ENCODE assay signal across 14 cellular contexts in the genomic region with DNA sequence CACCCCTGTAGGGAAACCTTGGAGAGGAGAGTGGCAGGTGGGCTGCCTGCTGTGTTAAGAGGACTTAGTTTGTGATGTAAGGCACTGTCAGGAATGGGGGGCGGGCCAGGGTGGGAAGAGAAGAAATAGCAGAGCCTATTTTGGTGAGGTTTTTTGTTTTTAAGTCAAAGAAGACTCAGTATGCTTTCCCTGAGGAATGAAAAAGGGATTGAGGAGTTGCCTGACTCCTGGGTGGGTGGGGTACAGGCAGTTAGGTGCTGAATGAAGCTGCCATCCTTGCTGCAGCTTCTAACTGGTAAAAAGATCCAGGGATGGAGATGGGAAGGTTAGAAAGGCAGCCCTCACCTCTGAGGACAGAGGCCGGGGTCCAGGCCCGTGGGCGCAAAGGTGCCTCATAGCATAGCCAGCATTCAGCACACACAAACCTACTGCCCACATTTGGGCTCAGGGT. TPM values are rescaled to one million over a fixed set of nuclear protein-coding genes. Genes with fewer than 3 reads are reported as not detected.
DNase-seq lines count a peak whose midpoint lies in the region; ATAC-seq, FAIRE-seq and TF ChIP-seq lines count a peak whose summit lies in the region.
"Had no signal": no experiment of that assay in that cellular context is flagged by ENCODE, and none has a peak within 500 bp of the region (broad histone marks: within the 10 kb centered on the region; RNA-seq: fewer than 3 reads in every experiment).

No MANE protein-coding gene starts in this region.

- TF ChIP-seq CTCF in mammary epithelial cell (conservative IDR thresholded peaks at IDR 0.05 in 1 of 2, IDR thresholded peaks at IDR 0.05 in 1 of 2; ENCODE audit: extremely low read depth in 1 of 2, insufficient read depth in 1 of 2, low read depth in 1 of 2, low read length in 2 of 2) (no peak), neural progenitor cell (IDR thresholded peaks at IDR 0.05) (no peak), transverse colon (IDR thresholded peaks at IDR 0.05) (no peak)

- WGBS in mammary epithelial cell (ENCODE audit: low coverage, missing lambda C conversion rate): 13% methylated on average over 3 of the region's 4 CpGs
- WGBS in transverse colon (ENCODE audit: low coverage in 1 of 2), 2 donors: 71 to 96% methylated on average over 1 to 4 of the region's 4 CpGs
- WGBS in small intestine, 3 donors: 90 to 100% (median 98%) methylated on average over 4 of the region's 4 CpGs

- CTCF ChIA-PET in mammary epithelial cell (lab: Charles Lee; ENCODE audit: low non-redundant PET): interaction anchor here (0.7 kb wide), 1 partner anchor 43 kb away, joined by 3 read pairs; no protein-coding TSS in a partner anchor

- H3K4me3 Mint-ChIP-seq in neural progenitor cell: no peak overlapping the region
- H3K4me3 Mint-ChIP-seq: central memory CD8-positive, alpha-beta T cell; natural killer cell treated with Interleukin-12 subunit alpha and Interleukin-12 subunit beta and Interleukin-15 and Interleukin-18, amount 100 ng/mL, for 72 hours; stimulated activated naive B cell treated with anti-CD40 and anti-IgM and Interleukin-4, amounts not matched to agents 10 μg/mL and 1 μg/mL and 100 μg/mL, for 72 hours; T-helper 17 cell had no signal

- no peak for TF ChIP-seq EP300 in transverse colon (IDR thresholded peaks at IDR 0.05; ENCODE audit: low read depth)

- DNase-seq in activated effector memory CD4-positive, alpha-beta T cell treated with anti-CD3 and anti-CD28 coated beads, Interleukin-2, amount 50 U/mL, for 16 hours: peak; percentile 47
- DNase-seq in activated effector memory CD4-positive, alpha-beta T cell treated with Interleukin-2 at 50 U/mL for 16 hours: no peak
- DNase-seq in mammary epithelial cell (no peak), neural progenitor cell (ENCODE audit: low spot score) (no peak), transverse colon (no peak), small intestine (no peak)
- DNase-seq in stimulated activated CD4-positive, alpha-beta T cell treated with anti-CD3 and anti-CD28 coated beads, Interleukin-12 subunit alpha, Interleukin-12 subunit beta, amount 100 ng/mL, for 4 hours: no peak
- DNase-seq: DMS53; Kasumi-1; stimulated activated naive B cell treated with anti-CD40 and anti-IgM and Interleukin-4, amounts not matched to agents 10 μg/mL and 1 μg/mL and 100 μg/mL, for 72 hours had no signal

- peaks cover 2% of the 10 kb centered on the region for H3K9me3 Mint-ChIP-seq in neural progenitor cell
- H3K9me3 Mint-ChIP-seq: central memory CD8-positive, alpha-beta T cell; natural killer cell treated with Interleukin-12 subunit alpha and Interleukin-12 subunit beta and Interleukin-15 and Interleukin-18, amount 100 ng/mL, for 72 hours; stimulated activated naive B cell treated with anti-CD40 and anti-IgM and Interleukin-4, amounts not matched to agents 10 μg/mL and 1 μg/mL and 100 μg/mL, for 72 hours had no signal

- BruUV-seq in mammary epithelial cell (replicated peaks; lab: Mats Ljungman, UMichigan): TSS peak; percentile 26

- H3K9ac ChIP-seq in mammary epithelial cell (ENCODE audit: insufficient read depth, low read length) (no peak overlapping the region), neural progenitor cell (no peak overlapping the region)

- no peak for TF ChIP-seq POLR2A in transverse colon (IDR thresholded peaks at IDR 0.05)

- no peak for ATAC-seq in HG03045 (IDR thresholded peaks at IDR 0.05; ENCODE audit: unreplicated experiment)
- ATAC-seq: natural killer cell treated with Interleukin-12 subunit alpha and Interleukin-12 subunit beta and Interleukin-15 and Interleukin-18, amount 100 ng/mL, for 72 hours; stimulated activated naive B cell treated with anti-CD40 and anti-IgM and Interleukin-4, amounts not matched to agents 10 μg/mL and 1 μg/mL and 100 μg/mL, for 72 hours; T-helper 17 cell had no signal

- in situ Hi-C loops in mammary epithelial cell (cut with MboI; ENCODE audit: low sequenced_read_pairs in 2 of 2) (loop anchor here (5.0 to 10.0 kb wide), 3 partner anchors 50 to 167 kb away; a partner anchor contains a TSS), transverse colon (cut with MboI; ENCODE audit: low pct_ligation_motif_present in 1 of 4, low pct_unique_long_range_greater_than_20kb in 1 of 4, low sequenced_read_pairs in 3 of 4) (loop anchor here (5.0 to 10.0 kb wide), 4 partner anchors 50 to 162 kb away; no protein-coding TSS in a partner anchor)

- FAIRE-seq in small intestine (lab: Jason Lieb, UNC): no peak

- H3K27me3 Mint-ChIP-seq in neural progenitor cell (ENCODE audit: insufficient read depth, low read depth): peaks cover 2% of the 10 kb centered on the region
- H3K27me3 Mint-ChIP-seq: central memory CD8-positive, alpha-beta T cell; natural killer cell treated with Interleukin-12 subunit alpha and Interleukin-12 subunit beta and Interleukin-15 and Interleukin-18, amount 100 ng/mL, for 72 hours; T-helper 17 cell had no signal

- H3K4me1 ChIP-seq in mammary epithelial cell (ENCODE audit: insufficient read depth, low read length) (peaks cover 73% of the 10 kb centered on the region), neural progenitor cell (peaks cover 40% of the 10 kb centered on the region), transverse colon (peaks cover 9 to 34% (median 22%) of the 10 kb centered on the region in 4 donors), small intestine (ENCODE audit: control insufficient read depth in 2 of 2, insufficient read depth in 1 of 2, low read depth in 1 of 2, low read length in 1 of 2) (no peaks in the 10 kb centered on the region)

- H3K27ac ChIP-seq in mammary epithelial cell (ENCODE audit: insufficient read depth, low read depth, low read length): peak overlapping the region; percentile 6
- H3K27ac ChIP-seq in neural progenitor cell: peak overlapping the region; percentile 89
- peak overlapping the region; percentile 36 to 80 (median 59) for H3K27ac ChIP-seq in transverse colon
- H3K27ac ChIP-seq in small intestine (ENCODE audit: low read depth in 1 of 2, low read length in 1 of 2): no peak overlapping the region

- H3K4me3 ChIP-seq in mammary epithelial cell (replicated peaks in 1 of 3; ENCODE audit: insufficient read depth in 1 of 3, low read depth in 2 of 3, low read length in 3 of 3) (no peak overlapping the region), neural progenitor cell (no peak overlapping the region), transverse colon (no peak overlapping the region), small intestine (ENCODE audit: low read depth in 1 of 2, low read length in 2 of 2) (no peak overlapping the region)

- intact Hi-C loops in mammary epithelial cell (cut with micrococcal nuclease): loop anchor here (10.0 kb wide), 1 partner anchor 560 kb away; no protein-coding TSS in a partner anchor
- intact Hi-C loops in transverse colon (cut with DNase I; ENCODE audit: low total_unique reads): no loop called here

- H4K20me1 ChIP-seq in mammary epithelial cell (ENCODE audit: insufficient read depth, low read length) (no peaks in the 10 kb centered on the region), neural progenitor cell (ENCODE audit: low read depth) (peaks cover 33% of the 10 kb centered on the region)

- dilution Hi-C loops in mammary epithelial cell (cut with HindIII; ENCODE audit: low sequenced_read_pairs): no loop called here

- no peak overlapping the region for H3K4me2 ChIP-seq in mammary epithelial cell (ENCODE audit: insufficient read depth, low read depth, low read length)
- H3K4me2 ChIP-seq in neural progenitor cell: peak overlapping the region; percentile 51

- H3F3A ChIP-seq in neural progenitor cell (ENCODE audit: low read depth): peaks cover 66% of the 10 kb centered on the region

- no peak overlapping the region for H3K27ac Mint-ChIP-seq in neural progenitor cell
- H3K27ac Mint-ChIP-seq: stimulated activated naive B cell treated with anti-CD40 and anti-IgM and Interleukin-4, amounts not matched to agents 10 μg/mL and 1 μg/mL and 100 μg/mL, for 72 hours had no signal

- H2AFZ ChIP-seq in mammary epithelial cell (ENCODE audit: low read depth, low read length): no peak overlapping the region
- H2AFZ ChIP-seq in neural progenitor cell (replicated peaks): no peak overlapping the region

- H3K27me3 ChIP-seq in mammary epithelial cell (ENCODE audit: insufficient read depth, low read length) (no peaks in the 10 kb centered on the region), neural progenitor cell (no peaks in the 10 kb centered on the region), transverse colon (no peaks in the 10 kb centered on the region), small intestine (ENCODE audit: control insufficient read depth in 2 of 2, insufficient read depth in 2 of 2, low read length in 2 of 2) (no peaks in the 10 kb centered on the region)

- H3K9me3 ChIP-seq in mammary epithelial cell (replicated peaks; ENCODE audit: insufficient read depth, low read length): no peaks in the 10 kb centered on the region
- no peaks in the 10 kb centered on the region for H3K9me3 ChIP-seq in neural progenitor cell (ENCODE audit: low read depth)
- no peaks in the 10 kb centered on the region for H3K9me3 ChIP-seq in transverse colon
- no peaks in the 10 kb centered on the region for H3K9me3 ChIP-seq in small intestine (ENCODE audit: control insufficient read depth, low read depth)

- H3K79me2 ChIP-seq in mammary epithelial cell (ENCODE audit: insufficient read depth, low read length) (peaks cover 22% of the 10 kb centered on the region), neural progenitor cell (ENCODE audit: low read depth) (no peaks in the 10 kb centered on the region)

- H3K36me3 ChIP-seq in mammary epithelial cell (ENCODE audit: insufficient read depth, low read length): peaks cover 12% of the 10 kb centered on the region
- H3K36me3 ChIP-seq in neural progenitor cell: no peaks in the 10 kb centered on the region
- H3K36me3 ChIP-seq in transverse colon: peaks cover 0 to 11% (median 4%) of the 10 kb centered on the region in 4 donors
- H3K36me3 ChIP-seq in small intestine (ENCODE audit: control insufficient read depth in 2 of 2, insufficient read depth in 2 of 2, low read length in 2 of 2): peaks cover 3 to 23% of the 10 kb centered on the region in 2 donors

- peaks cover 56% of the 10 kb centered on the region for H3K36me3 Mint-ChIP-seq in neural progenitor cell

- H3K4me1 Mint-ChIP-seq in neural progenitor cell: peaks cover 21% of the 10 kb centered on the region

RNA-seq across cellular contexts. Expression of a gene that starts 37.9 kb away (rescaled TPM):
- total RNA-seq in mammary epithelial cell (10 to 100 TPM; 74.3 to 75.8 TPM), neural progenitor cell (ENCODE audit: low replicate concordance) (146 and 265 TPM in 2 replicates), transverse colon (100 to 1,000 TPM in 3 of 4 donors, 10 to 100 TPM in 1; 82.7 to 377 (median 155) TPM)
- polyA plus RNA-seq in mammary epithelial cell (34.9 TPM), small intestine (10 to 100 TPM; 27.6 to 67.3 (median 35.0) TPM)
- 170 TPM for polyA minus RNA-seq in mammary epithelial cell

Comparison
In these comparisons a context has a peak if more than half of its experiments do, and no peak if none do; other contexts are left out.
1. H3K27ac ChIP-seq: peak in mammary epithelial cell (single experiment), neural progenitor cell (single experiment) and transverse colon (4 of 4); none in small intestine (0 of 2).